16 cellular contexts compared by ENCODE assay signal in genomic region chr6:52125572-52125971, GRCh38. TPM values are rescaled to one million over a fixed set of nuclear protein-coding genes. Genes with fewer than 3 reads are reported as not detected.
DNase-seq lines count a peak whose midpoint lies in the region; ATAC-seq, FAIRE-seq and TF ChIP-seq lines count a peak whose summit lies in the region.
"Had no signal": no experiment of that assay in that cellular context is flagged by ENCODE, and none has a peak within 500 bp of the region (broad histone marks: within the 10 kb centered on the region; RNA-seq: fewer than 3 reads in every experiment).

No MANE protein-coding gene starts in this region.

- TF ChIP-seq CTCF in body of pancreas (IDR thresholded peaks at IDR 0.05) (no peak), HepG2 (CRISPR knock-in tag; IDR thresholded peaks at IDR 0.05) (no peak), pancreas (IDR thresholded peaks at IDR 0.05) (no peak), D721Med (IDR thresholded peaks at IDR 0.05; ENCODE audit: insufficient read depth, missing control alignments) (no peak)

- 27 to 37% methylated on average over 1 of the region's 1 CpG for WGBS in body of pancreas, 2 donors
- 0% methylated on average over 1 of the region's 1 CpG for WGBS in HepG2 (ENCODE audit: low lambda C conversion rate)
- WGBS in pancreas, 2 donors = 32 to 44% methylated on average over 1 of the region's 1 CpG

- TF ChIP-seq POLR2A in body of pancreas (IDR thresholded peaks at IDR 0.05) (no peak), HepG2 (IDR thresholded peaks at IDR 0.05; ENCODE audit: insufficient read depth in 1 of 2, low read depth in 2 of 2, low read length in 2 of 2) (no peak)

- TF ChIP-seq EP300 in HepG2 (IDR thresholded peaks at IDR 0.05; ENCODE audit: low read depth in 2 of 2, low read length in 2 of 2) = no peak
- no peak for TF ChIP-seq EP300 in HepG2 (CRISPR knock-in tag; IDR thresholded peaks at IDR 0.05; ENCODE audit: borderline replicate concordance)

- BruUV-seq in HepG2 (replicated peaks; lab: Mats Ljungman, UMichigan) = no TSS peak

- H2AFZ ChIP-seq in HepG2 (ENCODE audit: low read length) = no peak overlapping the region

- DNase-seq in HK-2 (ENCODE audit: unreplicated experiment) (peak; percentile 10), body of pancreas (no peak), HepG2 (ENCODE audit: low spot score) (no peak), pancreas (no peak), D721Med (ENCODE audit: insufficient read length, low spot score) (no peak)
- no peak for DNase-seq in stimulated activated CD4-positive, alpha-beta T cell treated with anti-CD3 and anti-CD28 coated beads, Interleukin-1b, Interleukin-23, amount 100 ng/mL, for 48 hours
- DNase-seq: AML-193, DMS79 treated with DMSO at 0.1 percent for 48 hours, EL, GOT3, H9 had no signal

- peak overlapping the region; percentile 49 for H3K4me2 ChIP-seq in HepG2 (ENCODE audit: low read depth, low read length)
- H3K4me2 ChIP-seq: BLaER1 had no signal

- H3K4me1 ChIP-seq in body of pancreas (peaks cover 29% of the 10 kb centered on the region), HepG2 (ENCODE audit: insufficient read depth, low read length) (peaks cover 19% of the 10 kb centered on the region), pancreas (no peaks in the 10 kb centered on the region)
- H3K4me1 ChIP-seq: BLaER1 had no signal

- ATAC-seq in body of pancreas (no peak), HepG2 (no peak), pancreas (no peak), HG03432 (IDR thresholded peaks at IDR 0.05; ENCODE audit: unreplicated experiment) (no peak)

- no peaks in the 10 kb centered on the region for H3K27me3 ChIP-seq in body of pancreas
- no peaks in the 10 kb centered on the region for H3K27me3 ChIP-seq in HepG2 (ENCODE audit: control insufficient read depth in 1 of 2, insufficient read depth in 2 of 2, low read length in 2 of 2)
- no peaks in the 10 kb centered on the region for H3K27me3 ChIP-seq in pancreas
- H3K27me3 ChIP-seq: BLaER1 had no signal

- H3K79me2 ChIP-seq in HepG2 (ENCODE audit: insufficient read depth, low read length) = no peaks in the 10 kb centered on the region

- H3K9ac ChIP-seq in HepG2 (ENCODE audit: insufficient read depth, low read depth, low read length) = no peak overlapping the region
- H3K9ac ChIP-seq: BLaER1 had no signal

- in situ Hi-C loops in HepG2 (cut with HindIII; ENCODE audit: extremely low pct_ligation_motif_present, low pct_unique_long_range_greater_than_20kb) = no loop called here

- POLR2A ChIA-PET in HepG2 (lab: Yijun Ruan, JAX) = no interaction called here

- CTCF ChIA-PET in HepG2 (lab: Yijun Ruan, JAX; ENCODE audit: low intra/inter-chr PET ratio, low total read pairs) = no interaction called here

- peak overlapping the region in 3 of 4 donors; percentile 45 to 81 (median 74) for H3K27ac ChIP-seq in body of pancreas
- H3K27ac ChIP-seq in HepG2 (ENCODE audit: extremely low read length, insufficient read depth, low read length) = no peak overlapping the region
- peak overlapping the region; percentile 39 to 70 (median 56) for H3K27ac ChIP-seq in pancreas
- H3K27ac ChIP-seq: BLaER1 had no signal

- FAIRE-seq in HepG2 (lab: Jason Lieb, UNC) (no peak), pancreas (lab: Jason Lieb, UNC) (no peak), D721Med (lab: Jason Lieb, UNC) (no peak)
- FAIRE-seq: G401.6, GM12891 had no signal

- intact Hi-C loops in body of pancreas (cut with DNase I) (no loop called here), HepG2 (cut with micrococcal nuclease; ENCODE audit: unreplicated experiment) (no loop called here), pancreas (cut with DNase I) (no loop called here)

- H3K9me3 ChIP-seq in body of pancreas = no peaks in the 10 kb centered on the region
- no peaks in the 10 kb centered on the region for H3K9me3 ChIP-seq in HepG2 (ENCODE audit: low read length)
- no peaks in the 10 kb centered on the region for H3K9me3 ChIP-seq in pancreas
- H3K9me3 ChIP-seq: BLaER1 had no signal

- no peak overlapping the region for H3K4me3 ChIP-seq in body of pancreas
- H3K4me3 ChIP-seq in HepG2 (replicated peaks in 1 of 3; ENCODE audit: insufficient read depth in 1 of 3, low read depth in 2 of 3, low read length in 3 of 3) = no peak overlapping the region
- H3K4me3 ChIP-seq in pancreas = no peak overlapping the region
- H3K4me3 ChIP-seq: BLaER1 had no signal

- H3K36me3 ChIP-seq in body of pancreas (replicated peaks in 1 of 2; ENCODE audit: insufficient read depth in 1 of 2, low read depth in 2 of 2) (no peaks in the 10 kb centered on the region), HepG2 (replicated peaks in 1 of 2; ENCODE audit: control insufficient read depth in 1 of 2, insufficient read depth in 2 of 2, low read length in 2 of 2) (no peaks in the 10 kb centered on the region), pancreas (no peaks in the 10 kb centered on the region)
- H3K36me3 ChIP-seq: BLaER1 had no signal

- no peaks in the 10 kb centered on the region for H4K20me1 ChIP-seq in HepG2 (ENCODE audit: insufficient read depth, low read length)
- H4K20me1 ChIP-seq: BLaER1 had no signal

- no peak for TF ChIP-seq RAD21 in HepG2 (CRISPR knock-in tag; IDR thresholded peaks at IDR 0.05)

TF ChIP-seq in HepG2, 621 proteins besides CTCF, POLR2A, EP300 and RAD21:
- TF ChIP-seq RARA (CRISPR knock-in tag; IDR thresholded peaks at IDR 0.05) = no peak

RNA-seq across cellular contexts. Expression of gene PKHD1, which starts 38.2 kb away (rescaled TPM):
- total RNA-seq in body of pancreas (10 to 100 TPM; 33.3 to 53.4 TPM), HepG2 (2016; rRNA removed; fragmentation: Illumina TruSeq; extraction: Trizol) (0.10 and 0.13 TPM in 2 replicates), pancreas (10 to 100 TPM; 13.9 to 33.0 (median 20.6) TPM)
- total RNA-seq in HepG2 (2016; cell fraction: cytosol; rRNA removed; fragmentation: Illumina TruSeq; extraction: Trizol; ENCODE audit: low read depth) = under 0.01 and 0.10 TPM in 2 replicates
- total RNA-seq in HepG2 (2016; cell fraction: insoluble cytoplasmic fraction; rRNA removed; fragmentation: Illumina TruSeq; extraction: Trizol) = 0.03 and 0.15 TPM in 2 replicates
- 0.07 and 0.09 TPM in 2 replicates for total RNA-seq in HepG2 (2016; cell fraction: membrane; rRNA removed; fragmentation: Illumina TruSeq; extraction: Trizol)
- 0.31 and 0.43 TPM in 2 replicates for total RNA-seq in HepG2 (2016; cell fraction: nucleus; rRNA removed; fragmentation: Illumina TruSeq; extraction: Trizol)
- polyA plus RNA-seq in HepG2 (2011; rRNA removed) (0.01 TPM in 2 replicates), pancreas (1 to 10 TPM; 6.4 to 9.0 TPM)
- under 0.01 and 0.01 TPM in 2 replicates for polyA plus RNA-seq in HepG2 (2011; cell fraction: cytosol; rRNA removed)
- polyA plus RNA-seq in HepG2 (2011; cell fraction: nucleus; rRNA removed) = 0.03 TPM in 2 replicates
- polyA plus RNA-seq in HepG2 (2012) = 0.01 and 0.04 TPM in 2 replicates
- not detected in 2 replicates for polyA plus RNA-seq in HepG2 (2016; cell fraction: cytosol; fragmentation: Illumina TruSeq; extraction: Trizol; ENCODE audit: low read depth)
- 0.03 TPM in 1 of 2 replicates, not detected in the other for polyA plus RNA-seq in HepG2 (2016; cell fraction: insoluble cytoplasmic fraction; fragmentation: Illumina TruSeq; extraction: Trizol; ENCODE audit: low read depth)
- not detected in 2 replicates for polyA plus RNA-seq in HepG2 (2016; cell fraction: membrane; fragmentation: Illumina TruSeq; extraction: Trizol; ENCODE audit: low read depth)
- polyA plus RNA-seq in HepG2 (2016; cell fraction: nucleus; fragmentation: Illumina TruSeq; extraction: Trizol; ENCODE audit: insufficient read depth, low read depth) = 0.07 and 0.16 TPM in 2 replicates
- 0.02 TPM in 1 of 2 replicates, not detected in the other for polyA minus RNA-seq in HepG2 (2011; rRNA and poly(A)+ RNA removed; ENCODE audit: low replicate concordance)
- polyA minus RNA-seq in HepG2 (2011; cell fraction: cytosol; rRNA and poly(A)+ RNA removed) = not detected in 2 replicates
- 0.12 and 0.13 TPM in 2 replicates for polyA minus RNA-seq in HepG2 (2011; cell fraction: nucleus; rRNA and poly(A)+ RNA removed)
- total RNA-seq: HT1080 had no signal

Comparison
In these comparisons a context has a peak if more than half of its experiments do, and no peak if none do; other contexts are left out.
1. RNA of gene PKHD1, which starts 38.2 kb away (total RNA-seq): 33.3 to 53.4 TPM in body of pancreas and 13.9 to 33.0 TPM in pancreas; under 0.01 to 0.43 TPM in HepG2; every median in the first group is over 10 times any median in the second.